Comparison of ENCODE assay signal across 13 cellular contexts in genomic region chr3:124774841-124775402, GRCh38. TPM values are rescaled to one million over a fixed set of nuclear protein-coding genes. Genes with fewer than 3 reads are reported as not detected.
DNase-seq lines count a peak whose midpoint lies in the region; ATAC-seq and TF ChIP-seq lines count a peak whose summit lies in the region.
"Had no signal": no experiment of that assay in that cellular context is flagged by ENCODE, and none has a peak within 500 bp of the region (broad histone marks: within the 10 kb centered on the region; RNA-seq: fewer than 3 reads in every experiment).

No MANE protein-coding gene starts in this region.

- H3K27me3 ChIP-seq in ACC112 (ENCODE audit: insufficient read depth, low read length) = no peaks in the 10 kb centered on the region
- H3K27me3 ChIP-seq in NT2/D1 (ENCODE audit: insufficient read depth, insufficient read length) = no peaks in the 10 kb centered on the region
- H3K27me3 ChIP-seq in right cardiac atrium (ENCODE audit: control insufficient read depth, insufficient read depth) = no peaks in the 10 kb centered on the region

- H3K27me3 Mint-ChIP-seq in progenitor cell of endocrine pancreas = no peaks in the 10 kb centered on the region
- peaks cover 30% of the 10 kb centered on the region for H3K27me3 Mint-ChIP-seq in activated CD8-positive, alpha-beta memory T cell treated with anti-CD3 and anti-CD28 coated beads, Interleukin-2, amount 10 ng/mL, durations not matched to agents 7 days and 5 days
- H3K27me3 Mint-ChIP-seq in stimulated activated memory B cell treated with anti-CD40 and anti-IgM and Interleukin-4, amounts not matched to agents 10 μg/mL and 1 μg/mL and 100 μg/mL, for 72 hours = peaks cover 59% of the 10 kb centered on the region
- peaks cover 10 to 16% of the 10 kb centered on the region in 2 donors for H3K27me3 Mint-ChIP-seq in natural killer cell (ENCODE audit: low read depth in 2 of 2)

- no peak overlapping the region for H3K4me3 Mint-ChIP-seq in progenitor cell of endocrine pancreas (ENCODE audit: low read depth)
- H3K4me3 Mint-ChIP-seq in activated CD8-positive, alpha-beta memory T cell treated with anti-CD3 and anti-CD28 coated beads, Interleukin-2, amount 10 ng/mL, durations not matched to agents 7 days and 5 days = no peak overlapping the region
- no peak overlapping the region for H3K4me3 Mint-ChIP-seq in stimulated activated memory B cell treated with anti-CD40 and anti-IgM and Interleukin-4, amounts not matched to agents 10 μg/mL and 1 μg/mL and 100 μg/mL, for 72 hours
- no peak overlapping the region for H3K4me3 Mint-ChIP-seq in natural killer cell
- H3K4me3 Mint-ChIP-seq: activated naive CD8-positive, alpha-beta T cell treated with anti-CD3 and anti-CD28 coated beads, Interleukin-2, amount 10 ng/mL, durations not matched to agents 7 days and 5 days; B cell had no signal

- ATAC-seq in right cardiac atrium (no peak), GM19397 (IDR thresholded peaks at IDR 0.05; ENCODE audit: unreplicated experiment) (no peak), natural killer cell (no peak)
- no peak for ATAC-seq in activated CD8-positive, alpha-beta memory T cell treated with anti-CD3 and anti-CD28 coated beads, Interleukin-2, amount 10 ng/mL, durations not matched to agents 7 days and 5 days
- ATAC-seq in stimulated activated memory B cell treated with anti-CD40 and anti-IgM and Interleukin-4, amounts not matched to agents 10 μg/mL and 1 μg/mL and 100 μg/mL, for 72 hours = no peak
- ATAC-seq: K562 had no signal

- H3K4me3 ChIP-seq in ACC112 (ENCODE audit: low read depth, low read length) (no peak overlapping the region), NT2/D1 (ENCODE audit: insufficient read length, low read depth) (no peak overlapping the region), right cardiac atrium (ENCODE audit: low read length) (no peak overlapping the region)
- H3K4me3 ChIP-seq: K562 had no signal

- H3K36me3 ChIP-seq in ACC112 (ENCODE audit: insufficient read depth, low read length) (no peaks in the 10 kb centered on the region), NT2/D1 (ENCODE audit: insufficient read depth, insufficient read length, low read length) (peaks cover 70% of the 10 kb centered on the region)

- H3K27ac ChIP-seq in ACC112 (ENCODE audit: low read depth, low read length) (peak overlapping the region; percentile 31; the same call in 1 of the 2 replicates), right cardiac atrium (ENCODE audit: low read length) (peak overlapping the region; percentile 33)

- H2AFZ ChIP-seq in ACC112 (ENCODE audit: low read length, unreplicated experiment) = no peak overlapping the region

- WGBS in right cardiac atrium = 87% methylated on average over 7 of the region's 7 CpGs

- DNase-seq in NT2/D1 (ENCODE audit: low read depth, low spot score) (no peak), right cardiac atrium (no peak), progenitor cell of endocrine pancreas (ENCODE audit: low spot score, unreplicated experiment) (no peak), natural killer cell (no peak)
- DNase-seq in activated CD8-positive, alpha-beta memory T cell treated with anti-CD3 and anti-CD28 coated beads, Interleukin-2, amount 10 ng/mL, durations not matched to agents 7 days and 5 days = no peak
- DNase-seq: activated naive CD8-positive, alpha-beta T cell treated with anti-CD3 and anti-CD28 coated beads, Interleukin-2, amount 10 ng/mL, durations not matched to agents 7 days and 5 days; activated T-cell treated with anti-CD3 and anti-CD28 coated beads for 4 hours; NCI-H1417 had no signal

- H3K9me3 ChIP-seq in NT2/D1 (ENCODE audit: insufficient read depth, low read length) = no peaks in the 10 kb centered on the region
- H3K9me3 ChIP-seq in right cardiac atrium (ENCODE audit: control insufficient read depth, low read length) = no peaks in the 10 kb centered on the region

- H3K27ac Mint-ChIP-seq in progenitor cell of endocrine pancreas (peak overlapping the region; percentile 1), natural killer cell (no peak overlapping the region)
- no peak overlapping the region for H3K27ac Mint-ChIP-seq in activated CD8-positive, alpha-beta memory T cell treated with anti-CD3 and anti-CD28 coated beads, Interleukin-2, amount 10 ng/mL, durations not matched to agents 7 days and 5 days
- H3K27ac Mint-ChIP-seq in stimulated activated memory B cell treated with anti-CD40 and anti-IgM and Interleukin-4, amounts not matched to agents 10 μg/mL and 1 μg/mL and 100 μg/mL, for 72 hours = no peak overlapping the region
- H3K27ac Mint-ChIP-seq: activated naive CD8-positive, alpha-beta T cell treated with anti-CD3 and anti-CD28 coated beads, Interleukin-2, amount 10 ng/mL, durations not matched to agents 7 days and 5 days; B cell had no signal

- no peak for TF ChIP-seq CTCF in progenitor cell of endocrine pancreas (IDR thresholded peaks at IDR 0.05; ENCODE audit: unreplicated experiment)
- no peak for TF ChIP-seq CTCF in natural killer cell (IDR thresholded peaks at IDR 0.05)

- no peaks in the 10 kb centered on the region for H3K9me3 Mint-ChIP-seq in progenitor cell of endocrine pancreas (ENCODE audit: low read depth)
- no peaks in the 10 kb centered on the region for H3K9me3 Mint-ChIP-seq in activated CD8-positive, alpha-beta memory T cell treated with anti-CD3 and anti-CD28 coated beads, Interleukin-2, amount 10 ng/mL, durations not matched to agents 7 days and 5 days (ENCODE audit: low read depth)
- H3K9me3 Mint-ChIP-seq in stimulated activated memory B cell treated with anti-CD40 and anti-IgM and Interleukin-4, amounts not matched to agents 10 μg/mL and 1 μg/mL and 100 μg/mL, for 72 hours = no peaks in the 10 kb centered on the region
- no peaks in the 10 kb centered on the region for H3K9me3 Mint-ChIP-seq in natural killer cell
- H3K9me3 Mint-ChIP-seq: activated naive CD8-positive, alpha-beta T cell treated with anti-CD3 and anti-CD28 coated beads, Interleukin-2, amount 10 ng/mL, durations not matched to agents 7 days and 5 days had no signal

- no peaks in the 10 kb centered on the region for H3K79me2 ChIP-seq in ACC112 (ENCODE audit: control insufficient read depth, insufficient read depth, low read length, unreplicated experiment)

- H3K4me1 Mint-ChIP-seq in progenitor cell of endocrine pancreas (ENCODE audit: low read depth) = no peaks in the 10 kb centered on the region
- no peaks in the 10 kb centered on the region for H3K4me1 Mint-ChIP-seq in activated CD8-positive, alpha-beta memory T cell treated with anti-CD3 and anti-CD28 coated beads, Interleukin-2, amount 10 ng/mL, durations not matched to agents 7 days and 5 days
- no peaks in the 10 kb centered on the region for H3K4me1 Mint-ChIP-seq in stimulated activated memory B cell treated with anti-CD40 and anti-IgM and Interleukin-4, amounts not matched to agents 10 μg/mL and 1 μg/mL and 100 μg/mL, for 72 hours
- H3K4me1 Mint-ChIP-seq in natural killer cell = peaks cover 5 to 10% of the 10 kb centered on the region in 2 donors
- H3K4me1 Mint-ChIP-seq: activated naive CD8-positive, alpha-beta T cell treated with anti-CD3 and anti-CD28 coated beads, Interleukin-2, amount 10 ng/mL, durations not matched to agents 7 days and 5 days; B cell had no signal

- peaks cover 13% of the 10 kb centered on the region for H3K36me3 Mint-ChIP-seq in progenitor cell of endocrine pancreas (ENCODE audit: insufficient read depth)
- H3K36me3 Mint-ChIP-seq in activated CD8-positive, alpha-beta memory T cell treated with anti-CD3 and anti-CD28 coated beads, Interleukin-2, amount 10 ng/mL, durations not matched to agents 7 days and 5 days = no peaks in the 10 kb centered on the region
- no peaks in the 10 kb centered on the region for H3K36me3 Mint-ChIP-seq in stimulated activated memory B cell treated with anti-CD40 and anti-IgM and Interleukin-4, amounts not matched to agents 10 μg/mL and 1 μg/mL and 100 μg/mL, for 72 hours
- no peaks in the 10 kb centered on the region for H3K36me3 Mint-ChIP-seq in natural killer cell
- H3K36me3 Mint-ChIP-seq: activated naive CD8-positive, alpha-beta T cell treated with anti-CD3 and anti-CD28 coated beads, Interleukin-2, amount 10 ng/mL, durations not matched to agents 7 days and 5 days had no signal

- H3K4me1 ChIP-seq in ACC112 (ENCODE audit: control insufficient read depth, insufficient read depth, low read length, unreplicated experiment) (peaks cover 31% of the 10 kb centered on the region), NT2/D1 (ENCODE audit: insufficient read depth, insufficient read length) (peaks cover 21% of the 10 kb centered on the region), right cardiac atrium (ENCODE audit: control insufficient read depth, insufficient read depth, low read length) (peaks cover 24% of the 10 kb centered on the region)

- peak overlapping the region; percentile 21 for H3K9ac ChIP-seq in NT2/D1 (ENCODE audit: insufficient read length, low read depth)

- CTCF ChIA-PET in activated CD8-positive, alpha-beta memory T cell treated with anti-CD3 and anti-CD28 coated beads, Interleukin-2, amount 10 ng/mL, durations not matched to agents 7 days and 5 days (lab: Charles Lee) = no interaction called here

- intact Hi-C loops in right cardiac atrium (cut with DNase I) = loop anchor here in 1 of 4 donors (5.0 kb wide), 1 partner anchor 112 kb away; the partner anchor contains the start of gene ITGB5
- intact Hi-C loops in natural killer cell (cut with micrococcal nuclease) = no loop called here

RNA-seq across cellular contexts. Expression of gene UMPS, which starts 44.7 kb away (rescaled TPM):
- 10 to 100 TPM in 3 of 4 donors, 1 to 10 TPM in 1; 9.6 to 12.8 (median 10.6) TPM for total RNA-seq in right cardiac atrium
- 4.2 TPM for polyA plus RNA-seq in right cardiac atrium
- total RNA-seq in progenitor cell of endocrine pancreas = 49.0 and 50.3 TPM in 2 replicates
- 10 to 100 TPM; 33.4 to 50.1 TPM for total RNA-seq in activated CD8-positive, alpha-beta memory T cell treated with anti-CD3 and anti-CD28 coated beads, Interleukin-2, amount 10 ng/mL, durations not matched to agents 7 days and 5 days
- 10 to 100 TPM in 2 of 3 donors, 1 to 10 TPM in 1; 9.1 to 21.2 (median 12.2) TPM for total RNA-seq in natural killer cell
